Comparison of ENCODE assay signal across 8 cellular contexts in the genomic region with DNA sequence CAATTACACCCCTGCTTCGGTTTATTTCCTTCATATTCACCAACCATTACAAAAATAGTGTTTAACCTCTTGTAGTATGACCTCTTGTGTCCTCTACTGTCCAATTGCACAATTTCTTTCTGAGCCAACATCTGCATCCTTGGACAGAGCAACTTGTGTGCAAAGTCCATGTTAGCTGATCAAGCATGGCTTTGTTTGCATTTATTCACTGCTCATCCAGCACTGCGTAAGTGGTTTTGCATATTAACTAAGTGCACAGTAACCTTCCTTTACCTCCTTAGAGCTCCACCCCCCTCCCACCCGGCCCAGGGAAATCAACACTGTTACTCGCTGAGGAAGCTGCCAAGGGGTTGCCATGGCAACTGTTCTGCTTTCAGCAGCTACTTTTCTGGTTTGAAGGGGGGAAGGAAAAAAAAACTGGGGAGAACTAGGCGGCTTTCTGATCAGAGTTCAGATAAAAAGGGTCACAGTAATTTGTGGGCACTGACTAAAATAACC.
A peak's percentile ranks its signal among the peaks of the same experiment; 100 is the strongest.
DNase-seq lines count a peak whose midpoint lies in the region; ATAC-seq, FAIRE-seq and TF ChIP-seq lines count a peak whose summit lies in the region.

No MANE protein-coding gene starts in this region.

- no peaks in the 10 kb centered on the region; the same call in 2 of the 3 replicates for H3K9me3 Mint-ChIP-seq in GM23338

- peak; percentile 12 for DNase-seq in CMK (ENCODE audit: low read depth)
- peak; percentile 90 for DNase-seq in GM23338 (ENCODE audit: low spot score)
- DNase-seq in NCI-H1694 (lab: John Stamatoyannopoulos, UW) = peak; percentile 81
- DNase-seq in activated CD4-positive, CD25-positive, alpha-beta regulatory T cell treated with anti-CD3 and anti-CD28 coated beads, Interleukin-2, amount 50 U/mL, for 16 hours (ENCODE audit: low read depth, low spot score) = peak; percentile 49
- peak; percentile 61 to 78 for DNase-seq in cardiac fibroblast (ENCODE audit: low read depth in 2 of 2)
- peak; percentile 79 for DNase-seq in kidney tubule cell (ENCODE audit: low spot score)
- peak; percentile 36 to 58 (median 49) for DNase-seq in stimulated activated CD4-positive, alpha-beta T cell treated with anti-CD3 and anti-CD28 coated beads, Interleukin-1b, Interleukin-23, amount 100 ng/mL, for 24 hours (ENCODE audit: low read depth in 4 of 4, low spot score in 1 of 4)
- no peak for DNase-seq in RCC 7860 (ENCODE audit: low spot score)

- no peaks in the 10 kb centered on the region for H3F3A ChIP-seq in GM23338 (replicated peaks; ENCODE audit: low read depth)

- H3K79me2 ChIP-seq in GM23338 (replicated peaks; ENCODE audit: insufficient read depth) = no peaks in the 10 kb centered on the region

- ATAC-seq in GM23338 = peak; percentile 52

- FAIRE-seq in RCC 7860 (lab: Jason Lieb, UNC) = no peak

- no peaks in the 10 kb centered on the region for H4K20me1 ChIP-seq in GM23338 (replicated peaks; ENCODE audit: insufficient read depth)

- H3K4me3 ChIP-seq in GM23338 (peak overlapping the region; percentile 26; the same call in 1 of the 2 replicates), cardiac fibroblast (replicated peaks in 1 of 2; ENCODE audit: low read depth in 2 of 2, low read length in 2 of 2) (no peak overlapping the region)

- no peak overlapping the region for H3K27ac Mint-ChIP-seq in GM23338

- no peaks in the 10 kb centered on the region for H3K36me3 Mint-ChIP-seq in GM23338 (ENCODE audit: low read depth)

- H3K4me2 ChIP-seq in GM23338 = peak overlapping the region; percentile 68

- TF ChIP-seq CTCF in GM23338 (conservative IDR thresholded peaks at IDR 0.05; ENCODE audit: low read depth in 2 of 2) (no peak), cardiac fibroblast (IDR thresholded peaks at IDR 0.05; ENCODE audit: low read depth, low read length) (no peak)

- H3K36me3 ChIP-seq in GM23338 (ENCODE audit: insufficient read depth) = no peaks in the 10 kb centered on the region

- no peaks in the 10 kb centered on the region for H3K27me3 ChIP-seq in GM23338 (ENCODE audit: insufficient read depth)

- peaks cover 26% of the 10 kb centered on the region for H3K4me1 ChIP-seq in GM23338 (ENCODE audit: insufficient read depth)

- H2AFZ ChIP-seq in GM23338 = peak overlapping the region; percentile 6; the same call in 1 of the 2 replicates

- no peak overlapping the region for H3K27ac ChIP-seq in GM23338 (ENCODE audit: low read depth)

- no peaks in the 10 kb centered on the region for H3K9me2 ChIP-seq in GM23338 (ENCODE audit: insufficient read depth)

- peaks cover 6% of the 10 kb centered on the region for H3K27me3 Mint-ChIP-seq in GM23338 (ENCODE audit: insufficient read depth, low read depth, poor library complexity)

- H3K4me3 Mint-ChIP-seq in GM23338 = peak overlapping the region; percentile 49; the same call in 2 of the 3 replicates

- H3K4me1 Mint-ChIP-seq in GM23338 = peaks cover 42% of the 10 kb centered on the region

TF ChIP-seq in GM23338, 12 proteins besides CTCF, POLR2A, EP300 and RAD21:
- no peak for TF ChIP-seq POLR2AphosphoS5 (IDR thresholded peaks at IDR 0.05; ENCODE audit: low read depth)
- no peak for TF ChIP-seq ZNF331 (CRISPR knock-in tag; IDR thresholded peaks at IDR 0.05; ENCODE audit: low read depth)
